ENCODE assay signal across 28 cellular contexts in the genomic region with DNA sequence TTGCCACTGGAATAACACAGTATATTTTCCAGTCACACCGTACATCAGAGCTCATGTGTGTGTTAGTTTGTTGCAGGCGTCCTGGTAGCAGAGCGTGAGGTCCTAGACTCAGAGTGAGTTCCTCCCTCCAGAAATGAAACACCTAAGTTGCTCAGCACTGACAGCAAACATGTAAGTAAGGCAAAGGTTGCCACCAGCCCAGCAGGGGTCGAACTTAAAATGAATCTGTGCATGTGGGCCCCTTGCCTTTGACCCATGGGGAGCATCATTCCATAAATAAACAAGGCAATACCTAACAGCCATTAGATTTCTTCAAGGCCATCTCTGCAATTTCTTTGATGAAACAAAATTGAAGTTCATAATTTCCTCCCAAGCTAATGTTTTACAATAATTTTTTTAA.
"Had no signal": no experiment of that assay in that cellular context is flagged by ENCODE, and none has a peak within 500 bp of the region (broad histone marks: within the 10 kb centered on the region; RNA-seq: fewer than 3 reads in every experiment).

No MANE protein-coding gene starts in this region.

- H3K4me3 ChIP-seq: left ventricle myocardium inferior, lung, neural progenitor cell, pancreas, prostate gland, skin epidermis, stomach, testis, thyroid gland, transverse colon, upper lobe of left lung, vagina had no signal

- H3K27me3 ChIP-seq: neural progenitor cell, pancreas, stomach, testis, thyroid gland, transverse colon, upper lobe of left lung, vagina had no signal

- H3K27ac ChIP-seq: left ventricle myocardium inferior, neural progenitor cell, pancreas, prostate gland, skin epidermis, stomach, testis, thyroid gland, transverse colon, upper lobe of left lung, vagina had no signal

- H3K4me2 ChIP-seq: neural progenitor cell had no signal

- H3K4me1 ChIP-seq: left ventricle myocardium inferior, neural progenitor cell, pancreas, prostate gland, stomach, testis, transverse colon, upper lobe of left lung had no signal

- H3K36me3 ChIP-seq: left ventricle myocardium inferior, neural progenitor cell, pancreas, prostate gland, stomach, thyroid gland, transverse colon, upper lobe of left lung, vagina had no signal

- H2AFZ ChIP-seq: neural progenitor cell had no signal

- H3K9me3 ChIP-seq: left ventricle myocardium inferior, pancreas, prostate gland, stomach, testis, thyroid gland, transverse colon, upper lobe of left lung, vagina had no signal

- DNase-seq: hippocampal formation; kidney; left colon; left ventricle myocardium inferior; mesendoderm; naive B cell; natural killer cell; nephron progenitor cell; pancreas; posterior cingulate gyrus; retina; right cardiac atrium; stimulated activated CD4-positive, alpha-beta T cell treated with anti-CD3 and anti-CD28 coated beads, Interleukin-12 subunit alpha, Interleukin-12 subunit beta, amount 100 ng/mL, for 4 hours; stimulated activated CD4-positive, alpha-beta T cell treated with anti-CD3 and anti-CD28 coated beads, Interleukin-15, amount 100 ng/mL, for 24 hours; stimulated activated CD4-positive, alpha-beta T cell treated with anti-CD3 and anti-CD28 coated beads, Interleukin-2, amount 100 ng/mL, for 24 hours; stimulated activated CD4-positive, alpha-beta T cell treated with anti-CD3 and anti-CD28 coated beads, Interleukin-4, amount 100 ng/mL, for 1 hour; stimulated activated naive B cell treated with anti-CD40 and anti-IgM and Interleukin-4, amounts not matched to agents 10 μg/mL and 1 μg/mL and 100 μg/mL, for 72 hours; stimulated activated naive CD8-positive, alpha-beta T cell treated with anti-CD3 and anti-CD28 coated beads, Interleukin-15, Interleukin-2, amounts not matched to agents 100 U/mL and 50 U/mL, for 24 hours; stomach; testis; thyroid gland; transverse colon; upper lobe of left lung had no signal

- H3K9ac ChIP-seq: neural progenitor cell had no signal
